In the genomic region with DNA sequence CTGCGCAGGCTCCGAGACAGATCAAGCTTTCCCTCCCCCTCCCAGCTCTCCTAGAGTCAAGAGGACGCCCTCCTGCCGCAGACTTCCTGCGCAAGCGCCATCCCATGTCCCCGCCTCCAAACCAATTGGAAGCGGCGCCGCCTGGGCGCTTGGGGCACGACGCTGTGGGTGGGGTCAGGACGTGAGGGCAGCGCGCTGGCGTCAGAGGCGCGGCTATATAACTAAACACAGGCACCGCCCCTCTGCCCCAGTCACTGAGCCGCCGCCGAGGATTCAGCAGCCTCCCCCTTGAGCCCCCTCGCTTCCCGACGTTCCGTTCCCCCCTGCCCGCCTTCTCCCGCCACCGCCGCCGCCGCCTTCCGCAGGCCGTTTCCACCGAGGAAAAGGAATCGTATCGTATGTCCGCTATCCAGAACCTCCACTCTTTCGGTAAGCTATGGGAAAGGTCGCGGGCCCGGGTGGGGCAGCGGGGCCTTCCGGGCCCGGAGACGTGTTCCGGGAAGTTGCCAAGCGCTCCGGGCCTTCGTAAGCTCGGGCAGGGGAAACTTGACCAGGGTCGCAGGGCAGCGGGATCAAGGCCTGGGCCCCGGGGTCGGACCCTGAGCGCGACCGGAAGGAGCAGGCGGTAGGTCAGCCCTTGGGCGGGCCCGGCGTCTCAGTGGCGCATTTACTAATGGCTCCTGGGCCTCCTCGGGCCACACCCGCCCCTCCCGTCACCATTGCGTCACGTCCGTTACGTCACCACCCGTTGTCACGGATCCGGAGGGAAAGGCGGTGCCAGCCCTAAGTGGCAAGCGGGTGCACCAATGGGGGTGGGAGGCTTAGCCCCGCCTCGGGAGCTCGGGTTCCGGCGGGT, we compare ENCODE assay signal across 8 cellular contexts. TPM values are rescaled to one million over a fixed set of nuclear protein-coding genes. Genes with fewer than 3 reads are reported as not detected.
DNase-seq lines count a peak whose midpoint lies in the region; ATAC-seq lines count a peak whose summit lies in the region.

EIF1 (plus strand) TSS at position 245 of the 856 bp plus-strand sequence; CDS start at position 399, 154 bp downstream.

- peaks cover 0 to 4% (median 0%) of the 10 kb centered on the region in 3 donors for H3K9me3 Mint-ChIP-seq in IgD-negative memory B cell

- H3K4me3 Mint-ChIP-seq in IgD-negative memory B cell: peak within 1 kb of the TSS; percentile 95 to 100 (median 97)

- H3K27me3 Mint-ChIP-seq in IgD-negative memory B cell: peaks cover 2% of the 10 kb centered on the region

- peaks cover 7% of the 10 kb centered on the region for H3K36me3 Mint-ChIP-seq in IgD-negative memory B cell

- no peaks in the 10 kb centered on the region for H3K9me3 ChIP-seq in mononuclear cell (ENCODE audit: low read depth, low read length)

- peaks cover 35% of the 10 kb centered on the region for H3K4me1 ChIP-seq in mononuclear cell (ENCODE audit: insufficient read depth, low read length)

- peak; percentile 66 for ATAC-seq in GM21529 (IDR thresholded peaks at IDR 0.05; ENCODE audit: unreplicated experiment)

- peak within 1 kb of the TSS; percentile 100 for H3K27ac Mint-ChIP-seq in IgD-negative memory B cell

- peaks cover 17 to 33% (median 22%) of the 10 kb centered on the region in 3 donors for H3K4me1 Mint-ChIP-seq in IgD-negative memory B cell

- peak within 1 kb of the TSS; percentile 100 for H3K4me3 ChIP-seq in mononuclear cell (ENCODE audit: low read length)

- DNase-seq in DMS 273 treated with DMSO at 0.1 percent for 48 hours (lab: John Stamatoyannopoulos, UW) (peak; percentile 97), OCI-M2 (lab: John Stamatoyannopoulos, UW; ENCODE audit: unreplicated experiment) (peak; percentile 79), activated T-cell treated with anti-CD3 and anti-CD28 coated beads for 4 hours (peak; percentile 100), epidermal melanocyte (ENCODE audit: insufficient read length, low spot score) (peak; percentile 85)
- DNase-seq in stimulated activated CD8-positive, alpha-beta memory T cell treated with anti-CD3 and anti-CD28 coated beads, Interleukin-4, amount 100 ng/mL, for 1 hour (ENCODE audit: low read depth in 2 of 2, low spot score in 1 of 2): peak; percentile 100

- H3K27me3 ChIP-seq in mononuclear cell (ENCODE audit: insufficient read depth, low read length): no peaks in the 10 kb centered on the region

RNA-seq across cellular contexts. Expression of gene EIF1, which starts in this region (rescaled TPM):
- 1,505 TPM for polyA plus RNA-seq in IgD-negative memory B cell
- total RNA-seq in mononuclear cell: 719 TPM

Comparison
In these comparisons a context has a peak if more than half of its experiments do, and no peak if none do; other contexts are left out.
1. Peak in every context shown above with its lines: DNase-seq, ATAC-seq and H3K4me3 ChIP-seq.